Comparison of ENCODE assay signal across 8 cellular contexts in the genomic region with DNA sequence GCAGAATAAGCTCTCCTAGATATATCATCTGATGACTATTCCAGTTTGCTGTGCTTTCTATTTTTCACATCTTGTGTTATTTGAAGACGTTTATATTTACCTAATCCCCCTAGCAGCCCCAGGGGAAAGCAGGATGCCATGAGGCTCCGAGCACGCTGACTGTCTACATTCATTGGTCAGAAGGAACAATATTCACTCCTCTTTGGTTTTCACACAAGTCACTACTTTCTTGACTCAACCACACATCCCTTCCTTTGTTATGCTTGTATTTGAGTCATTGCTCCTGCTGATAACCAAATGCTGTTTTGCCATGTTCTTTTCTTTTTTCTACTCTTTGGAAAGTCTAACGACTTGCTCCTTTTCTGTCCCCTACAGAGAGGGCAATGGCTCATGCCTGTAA.
A peak's percentile ranks its signal among the peaks of the same experiment; 100 is the strongest.
DNase-seq lines count a peak whose midpoint lies in the region; ATAC-seq and TF ChIP-seq lines count a peak whose summit lies in the region.

No MANE protein-coding gene starts in this region.

- H3K27me3 Mint-ChIP-seq in activated T-cell treated with anti-CD3 and anti-CD28 coated beads, Interleukin-2, amount 50 U/mL, for 4 hours (ENCODE audit: low read depth): no peaks in the 10 kb centered on the region
- H3K27me3 Mint-ChIP-seq in activated CD4-positive, alpha-beta memory T cell treated with anti-CD3 and anti-CD28 coated beads, Interleukin-2, amount 10 ng/mL, durations not matched to agents 7 days and 5 days: no peaks in the 10 kb centered on the region
- no peaks in the 10 kb centered on the region for H3K27me3 Mint-ChIP-seq in stimulated activated naive CD8-positive, alpha-beta T cell treated with anti-CD3 and anti-CD28 coated beads, Interleukin-15, amount 100 ng/mL, for 72 hours

- no peaks in the 10 kb centered on the region for H3K9me3 ChIP-seq in OCI-LY7 (ENCODE audit: low read length)

- intact Hi-C loops in OCI-LY7 (cut with micrococcal nuclease; ENCODE audit: unreplicated experiment): no loop called here

- no peaks in the 10 kb centered on the region for H3K36me3 ChIP-seq in OCI-LY7 (ENCODE audit: insufficient read depth, low read length)

- peak overlapping the region; percentile 93 for H3K27ac Mint-ChIP-seq in activated CD4-positive, alpha-beta memory T cell treated with anti-CD3 and anti-CD28 coated beads, Interleukin-2, amount 10 ng/mL, durations not matched to agents 7 days and 5 days
- peak overlapping the region; percentile 99 for H3K27ac Mint-ChIP-seq in stimulated activated naive CD8-positive, alpha-beta T cell treated with anti-CD3 and anti-CD28 coated beads, Interleukin-15, amount 100 ng/mL, for 72 hours

- no peaks in the 10 kb centered on the region for H3K9me2 ChIP-seq in OCI-LY7 (ENCODE audit: insufficient read depth, low read length)

- no peaks in the 10 kb centered on the region for H3K9me3 Mint-ChIP-seq in activated T-cell treated with anti-CD3 and anti-CD28 coated beads, Interleukin-2, amount 50 U/mL, for 4 hours
- H3K9me3 Mint-ChIP-seq in activated CD4-positive, alpha-beta memory T cell treated with anti-CD3 and anti-CD28 coated beads, Interleukin-2, amount 10 ng/mL, durations not matched to agents 7 days and 5 days: no peaks in the 10 kb centered on the region
- H3K9me3 Mint-ChIP-seq in stimulated activated naive CD8-positive, alpha-beta T cell treated with anti-CD3 and anti-CD28 coated beads, Interleukin-15, amount 100 ng/mL, for 72 hours: no peaks in the 10 kb centered on the region

- H3K4me2 ChIP-seq in OCI-LY7 (ENCODE audit: low read length): no peak overlapping the region

- H3K4me3 Mint-ChIP-seq in activated T-cell treated with anti-CD3 and anti-CD28 coated beads, Interleukin-2, amount 50 U/mL, for 4 hours: peak overlapping the region; percentile 57
- H3K4me3 Mint-ChIP-seq in activated CD4-positive, alpha-beta memory T cell treated with anti-CD3 and anti-CD28 coated beads, Interleukin-2, amount 10 ng/mL, durations not matched to agents 7 days and 5 days: peak overlapping the region; percentile 45
- peak overlapping the region; percentile 75 to 83 for H3K4me3 Mint-ChIP-seq in stimulated activated naive CD8-positive, alpha-beta T cell treated with anti-CD3 and anti-CD28 coated beads, Interleukin-15, amount 100 ng/mL, for 72 hours

- peaks cover 67% of the 10 kb centered on the region for H3K4me1 Mint-ChIP-seq in activated T-cell treated with anti-CD3 and anti-CD28 coated beads, Interleukin-2, amount 50 U/mL, for 4 hours (ENCODE audit: low read depth)
- H3K4me1 Mint-ChIP-seq in activated CD4-positive, alpha-beta memory T cell treated with anti-CD3 and anti-CD28 coated beads, Interleukin-2, amount 10 ng/mL, durations not matched to agents 7 days and 5 days: peaks cover 69% of the 10 kb centered on the region
- peaks cover 72% of the 10 kb centered on the region for H3K4me1 Mint-ChIP-seq in stimulated activated naive CD8-positive, alpha-beta T cell treated with anti-CD3 and anti-CD28 coated beads, Interleukin-15, amount 100 ng/mL, for 72 hours

- H2AFZ ChIP-seq in OCI-LY7 (ENCODE audit: low read length): no peak overlapping the region

- no peak overlapping the region for H3K27ac ChIP-seq in OCI-LY7 (ENCODE audit: low read depth, low read length, poor library complexity, severe bottlenecking)

- H4K20me1 ChIP-seq in OCI-LY7 (ENCODE audit: insufficient read depth, low read length): no peaks in the 10 kb centered on the region

- no TSS peak for BruUV-seq in OCI-LY7 (replicated peaks; lab: Mats Ljungman, UMichigan)

- no peak overlapping the region for H3K4me3 ChIP-seq in OCI-LY7 (ENCODE audit: low read depth, low read length, poor library complexity, severe bottlenecking)

- POLR2A ChIA-PET in activated CD4-positive, alpha-beta memory T cell treated with anti-CD3 and anti-CD28 coated beads, Interleukin-2, amount 10 ng/mL, durations not matched to agents 7 days and 5 days (lab: Charles Lee): interaction anchor here (0.8 to 5.0 kb wide), 17 partner anchors 11 to 732 kb away, joined by 3 to 34 read pairs (median 6); a partner anchor contains a TSS
- POLR2A ChIA-PET in OCI-LY7 (lab: Charles Lee): no interaction called here

- no peaks in the 10 kb centered on the region for H3K36me3 Mint-ChIP-seq in activated T-cell treated with anti-CD3 and anti-CD28 coated beads, Interleukin-2, amount 50 U/mL, for 4 hours (ENCODE audit: insufficient read depth)
- H3K36me3 Mint-ChIP-seq in activated CD4-positive, alpha-beta memory T cell treated with anti-CD3 and anti-CD28 coated beads, Interleukin-2, amount 10 ng/mL, durations not matched to agents 7 days and 5 days (ENCODE audit: low read depth): peaks cover 2% of the 10 kb centered on the region

- DNase-seq in activated T-cell treated with anti-CD3 and anti-CD28 coated beads, Interleukin-2, amount 50 U/mL, for 4 hours: peak; percentile 9
- no peak for DNase-seq in activated T-cell treated with anti-CD3 and anti-CD28 coated beads, Interleukin-2, amount 50 U/mL, for 1 hour
- peak; percentile 49 for DNase-seq in activated CD4-positive, alpha-beta memory T cell treated with anti-CD3 and anti-CD28 coated beads, Interleukin-2, amount 10 ng/mL, durations not matched to agents 7 days and 5 days
- DNase-seq in fibroblast of the conjunctiva (ENCODE audit: low read depth) (peak; percentile 32), OCI-LY7 (ENCODE audit: low spot score) (no peak)
- peak; percentile 31 to 55 for DNase-seq in stimulated activated naive CD8-positive, alpha-beta T cell treated with anti-CD3 and anti-CD28 coated beads, Interleukin-15, amount 100 ng/mL, for 72 hours

- no peak for TF ChIP-seq CTCF in OCI-LY7 (conservative IDR thresholded peaks at IDR 0.05; ENCODE audit: low read length)

- no peaks in the 10 kb centered on the region for H3K79me2 ChIP-seq in OCI-LY7 (ENCODE audit: insufficient read depth, low read depth, low read length)

- peak; percentile 70 to 72 for ATAC-seq in activated T-cell treated with anti-CD3 and anti-CD28 coated beads, Interleukin-2, amount 50 U/mL, for 4 hours
- ATAC-seq in stimulated activated naive CD8-positive, alpha-beta T cell treated with anti-CD3 and anti-CD28 coated beads, Interleukin-15, amount 100 ng/mL, for 72 hours: peak; percentile 82
- ATAC-seq in HG02885 (IDR thresholded peaks at IDR 0.05; ENCODE audit: poor library complexity, unreplicated experiment) (no peak), GM21529 (IDR thresholded peaks at IDR 0.05; ENCODE audit: unreplicated experiment) (no peak)

- H3K4me1 ChIP-seq in OCI-LY7 (ENCODE audit: insufficient read depth, low read length, poor library complexity, severe bottlenecking): peaks cover 9% of the 10 kb centered on the region

- CTCF ChIA-PET in activated CD4-positive, alpha-beta memory T cell treated with anti-CD3 and anti-CD28 coated beads, Interleukin-2, amount 10 ng/mL, durations not matched to agents 7 days and 5 days (lab: Charles Lee): interaction anchor here (1.6 kb wide), 1 partner anchor 65 kb away, joined by 9 read pairs; no protein-coding TSS in a partner anchor
- CTCF ChIA-PET in OCI-LY7 (lab: Charles Lee; ENCODE audit: unreplicated experiment): no interaction called here

Comparison
In these comparisons a context has a peak if more than half of its experiments do, and no peak if none do; other contexts are left out.
1. DNase-seq: peak in activated T-cell treated with anti-CD3 and anti-CD28 coated beads, Interleukin-2, amount 50 U/mL, for 4 hours (single experiment), activated CD4-positive, alpha-beta memory T cell treated with anti-CD3 and anti-CD28 coated beads, Interleukin-2, amount 10 ng/mL, durations not matched to agents 7 days and 5 days (single experiment), fibroblast of the conjunctiva (single experiment) and stimulated activated naive CD8-positive, alpha-beta T cell treated with anti-CD3 and anti-CD28 coated beads, Interleukin-15, amount 100 ng/mL, for 72 hours (2 of 2); none in activated T-cell treated with anti-CD3 and anti-CD28 coated beads, Interleukin-2, amount 50 U/mL, for 1 hour (single experiment) and OCI-LY7 (single experiment).
2. ATAC-seq: peak in activated T-cell treated with anti-CD3 and anti-CD28 coated beads, Interleukin-2, amount 50 U/mL, for 4 hours (2 of 2) and stimulated activated naive CD8-positive, alpha-beta T cell treated with anti-CD3 and anti-CD28 coated beads, Interleukin-15, amount 100 ng/mL, for 72 hours (single experiment); none in HG02885 (single experiment) and GM21529 (single experiment).
3. Peak in every context shown above with its lines, with median percentiles within 50 percentile points of each other: H3K4me3 Mint-ChIP-seq.